Comparison of ENCODE assay signal across 29 cellular contexts in the genomic region with DNA sequence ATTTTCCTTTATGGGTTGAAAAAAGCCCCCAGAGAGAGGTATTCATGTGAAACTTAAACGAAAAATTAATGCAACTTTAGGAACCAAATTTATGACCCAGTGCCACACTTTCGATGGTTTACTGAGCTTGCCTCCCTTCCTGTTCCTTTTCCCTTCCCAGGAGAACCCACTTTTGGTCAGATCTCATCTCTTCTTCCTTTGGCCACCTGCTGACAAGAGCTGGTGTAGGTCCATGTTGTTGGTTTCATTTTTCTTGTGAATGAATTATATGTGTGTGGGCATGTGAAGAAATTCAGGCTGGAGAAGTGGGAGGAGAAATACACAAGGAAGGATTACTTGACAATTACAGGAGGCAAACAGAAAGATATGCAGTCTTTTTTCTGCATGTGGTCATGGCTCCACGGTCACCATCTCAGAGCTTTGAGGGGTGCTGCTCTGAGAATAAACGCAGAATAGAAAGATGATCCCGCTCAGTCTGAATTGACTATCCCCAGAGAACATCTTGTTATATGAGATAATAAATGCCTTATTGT.
A peak's percentile ranks its signal among the peaks of the same experiment; 100 is the strongest.
DNase-seq lines count a peak whose midpoint lies in the region; ATAC-seq, FAIRE-seq and TF ChIP-seq lines count a peak whose summit lies in the region.
"Had no signal": no experiment of that assay in that cellular context is flagged by ENCODE, and none has a peak within 500 bp of the region (broad histone marks: within the 10 kb centered on the region; RNA-seq: fewer than 3 reads in every experiment).

No MANE protein-coding gene starts in this region.

- peak in 1 of 2 experiments; percentile 30; a peak in 1 of 4 replicates for TF ChIP-seq RAD21 in K562 (CRISPR knock-in tag; conservative IDR thresholded peaks at IDR 0.05 in 1 of 2, IDR thresholded peaks at IDR 0.05 in 1 of 2)

- TF ChIP-seq POLR2A in breast epithelium (IDR thresholded peaks at IDR 0.05) (no peak), K562 (conservative IDR thresholded peaks at IDR 0.05) (no peak)

- no peaks in the 10 kb centered on the region for H3K9me1 ChIP-seq in K562 (ENCODE audit: control insufficient read depth, insufficient read depth, low read length)

- H3K4me2 ChIP-seq in mammary epithelial cell (ENCODE audit: insufficient read depth, low read depth, low read length) (no peak overlapping the region), K562 (ENCODE audit: insufficient read depth, low read length) (peak overlapping the region; percentile 18)

- H3K9me3 ChIP-seq in mammary epithelial cell (replicated peaks; ENCODE audit: insufficient read depth, low read length): no peaks in the 10 kb centered on the region
- H3K9me3 ChIP-seq in breast epithelium: peaks cover 0 to 12% of the 10 kb centered on the region in 2 donors
- no peaks in the 10 kb centered on the region for H3K9me3 ChIP-seq in K562 (replicated peaks; ENCODE audit: control insufficient read depth, insufficient read depth, low read depth, low read length)
- H3K9me3 ChIP-seq in small intestine (ENCODE audit: control insufficient read depth, low read depth): no peaks in the 10 kb centered on the region
- H3K9me3 ChIP-seq: BE2C, neutrophil, thoracic aorta had no signal

- no peak overlapping the region for H2AFZ ChIP-seq in mammary epithelial cell (ENCODE audit: low read depth, low read length)
- H2AFZ ChIP-seq in K562 (ENCODE audit: low read depth, low read length): peak overlapping the region; percentile 78

- FAIRE-seq in K562 (lab: Jason Lieb, UNC): no peak
- no peak for FAIRE-seq in small intestine (lab: Jason Lieb, UNC)
- FAIRE-seq: G401.6, H54, urothelium cell line had no signal

- in situ Hi-C loops in mammary epithelial cell (cut with MboI; ENCODE audit: low sequenced_read_pairs in 2 of 2) (no loop called here), K562 (cut with MboI) (no loop called here)

- dilution Hi-C loops in mammary epithelial cell (cut with HindIII; ENCODE audit: low sequenced_read_pairs): no loop called here

- TF ChIP-seq EP300 in K562 (IDR thresholded peaks at IDR 0.05; ENCODE audit: low read length): no peak

- no peaks in the 10 kb centered on the region for H3K79me2 ChIP-seq in mammary epithelial cell (ENCODE audit: insufficient read depth, low read length)
- H3K79me2 ChIP-seq in K562 (ENCODE audit: control insufficient read depth, insufficient read depth, low read length): no peaks in the 10 kb centered on the region

- no peaks in the 10 kb centered on the region for H3K36me3 ChIP-seq in mammary epithelial cell (ENCODE audit: insufficient read depth, low read length)
- H3K36me3 ChIP-seq in breast epithelium: no peaks in the 10 kb centered on the region
- no peaks in the 10 kb centered on the region for H3K36me3 ChIP-seq in K562 (ENCODE audit: control insufficient read depth, insufficient read depth, low read length)
- H3K36me3 ChIP-seq in small intestine (ENCODE audit: control insufficient read depth in 2 of 2, insufficient read depth in 2 of 2, low read length in 2 of 2): no peaks in the 10 kb centered on the region
- H3K36me3 ChIP-seq: BE2C, neutrophil, thoracic aorta had no signal

- no peaks in the 10 kb centered on the region for H4K20me1 ChIP-seq in mammary epithelial cell (ENCODE audit: insufficient read depth, low read length)
- H4K20me1 ChIP-seq in K562 (replicated peaks; ENCODE audit: control insufficient read depth, insufficient read depth, low read length): no peaks in the 10 kb centered on the region

- BruUV-seq in mammary epithelial cell (replicated peaks; lab: Mats Ljungman, UMichigan) (no TSS peak), K562 (replicated peaks; lab: Mats Ljungman, UMichigan) (no TSS peak)

- POLR2A ChIA-PET in K562 (lab: Yijun Ruan, JAX): interaction anchor here (0.6 kb wide), 1 partner anchor 343 kb away, joined by 3 read pairs; no protein-coding TSS in a partner anchor

- TF ChIP-seq CTCF in mammary epithelial cell (conservative IDR thresholded peaks at IDR 0.05 in 1 of 2, IDR thresholded peaks at IDR 0.05 in 1 of 2; ENCODE audit: extremely low read depth in 1 of 2, insufficient read depth in 1 of 2, low read depth in 1 of 2, low read length in 2 of 2) (no peak), breast epithelium (IDR thresholded peaks at IDR 0.05) (no peak), K562 (IDR thresholded peaks at IDR 0.05 in 2 of 3, conservative IDR thresholded peaks at IDR 0.05 in 1 of 3; ENCODE audit: insufficient read depth in 2 of 3, low read depth in 1 of 3, low read length in 3 of 3) (no peak; a peak in 1 of 6 replicates)

- H3K9ac ChIP-seq in mammary epithelial cell (ENCODE audit: insufficient read depth, low read length) (no peak overlapping the region), K562 (ENCODE audit: insufficient read depth in 1 of 2, low read depth in 2 of 2, low read length in 2 of 2) (no peak overlapping the region)

- ATAC-seq in K562 (peak; percentile 61), GM18511 (IDR thresholded peaks at IDR 0.05; ENCODE audit: unreplicated experiment) (no peak)
- ATAC-seq: activated CD8-positive, alpha-beta T cell treated with anti-CD3 and anti-CD28 coated beads for 36 hours; SK-N-SH treated with all-trans-retinoic acid at 6 μM for 48 hours; T-helper 17 cell had no signal

- CTCF ChIA-PET in mammary epithelial cell (lab: Charles Lee; ENCODE audit: low non-redundant PET) (no interaction called here), K562 (lab: Yijun Ruan, JAX; ENCODE audit: low intra/inter-chr PET ratio) (no interaction called here)

- peak; percentile 23 for DNase-seq in mammary epithelial cell
- DNase-seq in breast epithelium (ENCODE audit: low spot score in 2 of 2): no peak
- DNase-seq in K562 (ENCODE audit: extremely low read depth in 1 of 4, low spot score in 3 of 4): peak in 3 of 4 experiments; percentile 5 to 14 (median 11)
- DNase-seq in left kidney (ENCODE audit: low read depth, low spot score): peak; percentile 38
- no peak for DNase-seq in NCI-H1694 (lab: John Stamatoyannopoulos, UW)
- no peak for DNase-seq in small intestine
- no peak for DNase-seq in GOT3 (lab: John Stamatoyannopoulos, UW)
- DNase-seq: 8988T; activated CD4-positive, alpha-beta T cell treated with anti-CD3 and anti-CD28 coated beads for 1 hour; activated CD8-positive, alpha-beta T cell treated with anti-CD3 and anti-CD28 coated beads for 36 hours; activated effector memory CD4-positive, alpha-beta T cell treated with Interleukin-2 at 50 U/mL for 16 hours; activated naive CD8-positive, alpha-beta T cell treated with anti-CD3 and anti-CD28 coated beads, Interleukin-2, amount 10 ng/mL, durations not matched to agents 7 days and 5 days; BE2C; dorsolateral prefrontal cortex; head of caudate nucleus; kidney glomerular epithelial cell; NCI-H2029 treated with DMSO at 0.1 percent for 48 hours; NCI-H446; NCI-H82; T-helper 17 cell had no signal

- no peaks in the 10 kb centered on the region for H3K27me3 ChIP-seq in mammary epithelial cell (ENCODE audit: insufficient read depth, low read length)
- H3K27me3 ChIP-seq in breast epithelium: no peaks in the 10 kb centered on the region
- H3K27me3 ChIP-seq in K562 (ENCODE audit: control insufficient read depth in 2 of 2, insufficient read depth in 2 of 2, low read length in 2 of 2): no peaks in the 10 kb centered on the region
- no peaks in the 10 kb centered on the region for H3K27me3 ChIP-seq in small intestine (ENCODE audit: control insufficient read depth in 2 of 2, insufficient read depth in 2 of 2, low read length in 2 of 2)
- H3K27me3 ChIP-seq: BE2C, neutrophil had no signal

- intact Hi-C loops in mammary epithelial cell (cut with micrococcal nuclease) (no loop called here), breast epithelium (cut with DNase I; ENCODE audit: low total_unique reads) (no loop called here), K562 (cut with micrococcal nuclease) (no loop called here)

- no peak overlapping the region for H3K4me3 ChIP-seq in mammary epithelial cell (replicated peaks in 1 of 3; ENCODE audit: insufficient read depth in 1 of 3, low read depth in 2 of 3, low read length in 3 of 3)
- no peak overlapping the region for H3K4me3 ChIP-seq in breast epithelium
- H3K4me3 ChIP-seq in K562: no peak overlapping the region
- H3K4me3 ChIP-seq in small intestine (ENCODE audit: low read depth in 1 of 2, low read length in 2 of 2): no peak overlapping the region
- H3K4me3 ChIP-seq: dorsolateral prefrontal cortex, lung, skin epidermis, thoracic aorta had no signal

- 77% methylated on average over 5 of the region's 5 CpGs for whole genome bisulfite sequencing in mammary epithelial cell (ENCODE audit: low coverage, missing lambda C conversion rate)
- 18% methylated on average over 5 of the region's 5 CpGs for WGBS in K562 (ENCODE audit: insufficient coverage, low coverage, missing lambda C conversion rate)
- WGBS in small intestine, 3 donors: 71 to 79% (median 78%) methylated on average over 5 of the region's 5 CpGs

- H3K4me1 ChIP-seq in mammary epithelial cell (ENCODE audit: insufficient read depth, low read length) (no peaks in the 10 kb centered on the region), breast epithelium (no peaks in the 10 kb centered on the region), K562 (replicated peaks in 1 of 2; ENCODE audit: control insufficient read depth in 2 of 2, insufficient read depth in 2 of 2, low read length in 2 of 2) (no peaks in the 10 kb centered on the region; a peak in 2 of 5 replicates), small intestine (ENCODE audit: control insufficient read depth in 2 of 2, insufficient read depth in 1 of 2, low read depth in 1 of 2, low read length in 1 of 2) (no peaks in the 10 kb centered on the region)
- H3K4me1 ChIP-seq: BE2C had no signal

- H3K27ac ChIP-seq in mammary epithelial cell (ENCODE audit: insufficient read depth, low read depth, low read length) (no peak overlapping the region), breast epithelium (no peak overlapping the region), K562 (ENCODE audit: extremely low read depth, low read depth, low read length) (no peak overlapping the region), small intestine (ENCODE audit: low read depth in 1 of 2, low read length in 1 of 2) (no peak overlapping the region)
- H3K27ac ChIP-seq: dorsolateral prefrontal cortex, neutrophil, skin epidermis, thoracic aorta had no signal

TF ChIP-seq in K562, 482 proteins besides CTCF, POLR2A, EP300 and RAD21 (continues in another document):
- TF ChIP-seq, protein P1, sequence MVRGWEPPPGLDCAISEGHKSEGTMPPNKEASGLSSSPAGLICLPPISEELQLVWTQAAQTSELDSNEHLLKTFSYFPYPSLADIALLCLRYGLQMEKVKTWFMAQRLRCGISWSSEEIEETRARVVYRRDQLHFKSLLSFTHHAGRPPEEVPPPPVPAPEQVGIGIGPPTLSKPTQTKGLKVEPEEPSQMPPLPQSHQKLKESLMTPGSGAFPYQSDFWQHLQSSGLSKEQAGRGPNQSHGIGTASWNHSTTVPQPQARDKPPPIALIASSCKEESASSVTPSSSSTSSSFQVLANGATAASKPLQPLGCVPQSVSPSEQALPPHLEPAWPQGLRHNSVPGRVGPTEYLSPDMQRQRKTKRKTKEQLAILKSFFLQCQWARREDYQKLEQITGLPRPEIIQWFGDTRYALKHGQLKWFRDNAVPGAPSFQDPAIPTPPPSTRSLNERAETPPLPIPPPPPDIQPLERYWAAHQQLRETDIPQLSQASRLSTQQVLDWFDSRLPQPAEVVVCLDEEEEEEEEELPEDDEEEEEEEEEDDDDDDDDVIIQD (CRISPR knock-in tag; IDR thresholded peaks at IDR 0.05): no peak

Comparison
In these comparisons a context has a peak if more than half of its experiments do, and no peak if none do; other contexts are left out.
1. DNase-seq: peak in mammary epithelial cell (single experiment), K562 (3 of 4) and left kidney (single experiment); none in breast epithelium (0 of 2), NCI-H1694 (single experiment), small intestine (single experiment) and GOT3 (single experiment).